Comparison of ENCODE assay signal across 20 cellular contexts in the genomic region with DNA sequence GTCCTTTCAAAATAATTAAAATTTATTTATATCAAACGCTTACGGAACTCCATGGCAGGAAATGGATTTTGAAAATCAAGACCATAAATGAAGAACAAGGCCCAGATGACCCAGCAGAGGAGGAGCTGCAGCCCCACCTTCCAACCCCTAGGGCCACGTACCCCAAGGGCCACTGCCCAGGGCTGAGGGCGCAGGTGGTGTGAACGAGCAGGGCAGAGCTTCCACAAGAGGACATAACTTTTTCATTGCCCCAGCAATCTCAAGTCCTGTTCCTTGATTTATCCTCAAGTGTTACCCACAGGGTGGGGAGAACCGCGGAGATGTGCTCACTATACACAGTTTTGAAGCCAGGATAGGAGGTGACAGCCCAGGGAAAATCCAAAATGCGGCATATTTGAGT.
"Had no signal": no experiment of that assay in that cellular context is flagged by ENCODE, and none has a peak within 500 bp of the region (broad histone marks: within the 10 kb centered on the region; RNA-seq: fewer than 3 reads in every experiment).

No MANE protein-coding gene starts in this region.

- H3K4me2 ChIP-seq: KMS-11, SK-N-SH had no signal

- H3K4me1 Mint-ChIP-seq: IgD-negative memory B cell had no signal

- H3K9ac ChIP-seq: KMS-11, SK-N-SH had no signal

- DNase-seq: Kasumi-1, MM.1S, NCI-H1092 treated with DMSO at 0.1 percent for 48 hours, NCI-H1436, NCI-H187, NCI-H2029, NCI-H2081 treated with DMSO at 0.1 percent for 48 hours, NCI-H2171, NCI-H226, NCI-H446, NCI-H510A, NCI-H524 treated with DMSO at 0.1 percent for 48 hours, NCI-H69, NCI-H774, SHP77, SK-N-SH had no signal

- H3K27ac Mint-ChIP-seq: IgD-negative memory B cell had no signal

- H3K9me3 ChIP-seq: SK-N-SH had no signal

- H3K27ac ChIP-seq: KMS-11, RWPE1 had no signal

- FAIRE-seq: K562 had no signal

- ATAC-seq: K562 had no signal

- H3K4me3 Mint-ChIP-seq: IgD-negative memory B cell had no signal

- H3K4me3 ChIP-seq: K562 had no signal
